Comparison of ENCODE assay signal across 16 cellular contexts in genomic region chr12:24246921-24247320, GRCh38.
DNase-seq lines count a peak whose midpoint lies in the region; FAIRE-seq lines count a peak whose summit lies in the region.
"Had no signal": no experiment of that assay in that cellular context is flagged by ENCODE, and none has a peak within 500 bp of the region (broad histone marks: within the 10 kb centered on the region; RNA-seq: fewer than 3 reads in every experiment).

No MANE protein-coding gene starts in this region.

- DNase-seq in COLO829 (ENCODE audit: low spot score) = peak; percentile 85
- DNase-seq in SK-MEL-5 (ENCODE audit: low read depth, low spot score) = peak; percentile 89
- peak; percentile 23 for DNase-seq in epidermal melanocyte (ENCODE audit: insufficient read length, low spot score)
- DNase-seq in pons (ENCODE audit: low spot score) = peak; percentile 28
- no peak for DNase-seq in frontal cortex (ENCODE audit: low spot score in 2 of 2)
- DNase-seq in cerebellar cortex (ENCODE audit: low spot score) = no peak
- no peak for DNase-seq in H7
- DNase-seq: 8988T; ACHN; CD4-positive, CD25-positive, alpha-beta regulatory T cell; DMS79; GM23248 had no signal

- H3K36me3 ChIP-seq in H7 (replicated peaks; ENCODE audit: control insufficient read depth, insufficient read depth, low read length) = no peaks in the 10 kb centered on the region
- H3K36me3 ChIP-seq: BLaER1 treated with 17β-estradiol and CSF1 and Interleukin-3, amounts not matched to agents 10 nM and 100 nM had no signal

- no peak overlapping the region for H3K4me3 ChIP-seq in H7 (ENCODE audit: insufficient read depth, low read depth, low read length)
- H3K4me3 ChIP-seq: BLaER1 treated with 17β-estradiol and CSF1 and Interleukin-3, amounts not matched to agents 10 nM and 100 nM; GM12878; GM23248 had no signal

- in situ Hi-C loops in SK-MEL-5 (cut with HindIII; ENCODE audit: low pct_unique_long_range_greater_than_20kb, low sequenced_read_pairs) = no loop called here

- no peaks in the 10 kb centered on the region for H3K27me3 ChIP-seq in H7 (ENCODE audit: control insufficient read depth, insufficient read depth, low read length)
- H3K27me3 ChIP-seq: BLaER1 treated with 17β-estradiol and CSF1 and Interleukin-3, amounts not matched to agents 10 nM and 100 nM had no signal

- no peak for FAIRE-seq in frontal cortex (lab: Jason Lieb, UNC)
- FAIRE-seq: GM12878, GM18507, H54 had no signal

Comparison
In these comparisons a context has a peak if more than half of its experiments do, and no peak if none do; other contexts are left out.
1. DNase-seq: peak in COLO829 (single experiment), SK-MEL-5 (single experiment), epidermal melanocyte (single experiment) and pons (single experiment); none in frontal cortex (0 of 2), cerebellar cortex (single experiment) and H7 (single experiment).